ENCODE assay signal across 33 cellular contexts in genomic region chr6:68994561-68994960, GRCh38.
"Had no signal": no experiment of that assay in that cellular context is flagged by ENCODE, and none has a peak within 500 bp of the region (broad histone marks: within the 10 kb centered on the region; RNA-seq: fewer than 3 reads in every experiment).

No MANE protein-coding gene starts in this region.

- H3K9me3 ChIP-seq: esophagus muscularis mucosa, gastroesophageal sphincter, mucosa of descending colon, thoracic aorta had no signal

- H3K4me3 Mint-ChIP-seq: activated CD4-positive, alpha-beta memory T cell treated with anti-CD3 and anti-CD28 coated beads, Interleukin-2, amount 10 ng/mL, durations not matched to agents 7 days and 5 days; activated CD4-positive, alpha-beta T cell treated with anti-CD3 and anti-CD28 coated beads, Interleukin-2, amount 10 ng/mL, durations not matched to agents 7 days and 5 days; activated naive CD4-positive, alpha-beta T cell treated with anti-CD3 and anti-CD28 coated beads, Interleukin-2, amount 50 U/mL, for 24 hours; activated naive CD8-positive, alpha-beta T cell treated with anti-CD3 and anti-CD28 coated beads, Interleukin-2, amount 50 U/mL, for 24 hours; activated T-cell treated with anti-CD3 and anti-CD28 coated beads, Interleukin-2, amount 50 U/mL, for 4 hours; activated T-helper 17 cell treated with anti-CD3 and anti-CD28 coated beads, Interleukin-2, amount 50 U/mL, for 72 hours; brain; dendritic cell treated with granulocyte-macrophage colony-stimulating factor and Interleukin-4, amounts not matched to agents 40 ng/mL and 50 ng/mL, for 4 days; endodermal cell; natural killer cell treated with Interleukin-12 subunit alpha and Interleukin-12 subunit beta and Interleukin-15 and Interleukin-18, amount 100 ng/mL, for 72 hours; stimulated activated effector memory CD8-positive, alpha-beta T cell treated with anti-CD3 and anti-CD28 coated beads, Interleukin-12 subunit alpha, Interleukin-12 subunit beta, amount 100 ng/mL, for 72 hours; stimulated activated naive CD8-positive, alpha-beta T cell treated with anti-CD3 and anti-CD28 coated beads, Interleukin-15, Interleukin-2, amounts not matched to agents 100 ng/mL and 50 ng/mL, for 24 hours; T-helper 1 cell treated with Interleukin-12 subunit alpha and Interleukin-12 subunit beta and Interleukin-4 antibody, amounts not matched to agents 30 μg/mL and 1 μg/mL, for 36 hours had no signal

- H3K4me1 Mint-ChIP-seq: activated CD4-positive, alpha-beta memory T cell treated with anti-CD3 and anti-CD28 coated beads, Interleukin-2, amount 10 ng/mL, durations not matched to agents 7 days and 5 days; activated CD4-positive, alpha-beta T cell treated with anti-CD3 and anti-CD28 coated beads, Interleukin-2, amount 10 ng/mL, durations not matched to agents 7 days and 5 days; activated naive CD4-positive, alpha-beta T cell treated with anti-CD3 and anti-CD28 coated beads, Interleukin-2, amount 50 U/mL, for 24 hours; activated naive CD8-positive, alpha-beta T cell treated with anti-CD3 and anti-CD28 coated beads, Interleukin-2, amount 50 U/mL, for 24 hours; activated T-helper 17 cell treated with anti-CD3 and anti-CD28 coated beads, Interleukin-2, amount 50 U/mL, for 72 hours; stimulated activated effector memory CD8-positive, alpha-beta T cell treated with anti-CD3 and anti-CD28 coated beads, Interleukin-12 subunit alpha, Interleukin-12 subunit beta, amount 100 ng/mL, for 72 hours had no signal

- H3K27me3 ChIP-seq: esophagus muscularis mucosa, gastroesophageal sphincter, hepatocyte had no signal

- H3K27ac ChIP-seq: esophagus muscularis mucosa, gastroesophageal sphincter, hepatocyte, thoracic aorta had no signal

- H3K27ac Mint-ChIP-seq: activated CD4-positive, alpha-beta memory T cell treated with anti-CD3 and anti-CD28 coated beads, Interleukin-2, amount 10 ng/mL, durations not matched to agents 7 days and 5 days; activated CD4-positive, alpha-beta T cell treated with anti-CD3 and anti-CD28 coated beads, Interleukin-2, amount 10 ng/mL, durations not matched to agents 7 days and 5 days; activated naive CD4-positive, alpha-beta T cell treated with anti-CD3 and anti-CD28 coated beads, Interleukin-2, amount 50 U/mL, for 24 hours; activated naive CD8-positive, alpha-beta T cell treated with anti-CD3 and anti-CD28 coated beads, Interleukin-2, amount 50 U/mL, for 24 hours; activated T-helper 17 cell treated with anti-CD3 and anti-CD28 coated beads, Interleukin-2, amount 50 U/mL, for 72 hours; dendritic cell treated with granulocyte-macrophage colony-stimulating factor and Interleukin-4, amounts not matched to agents 40 ng/mL and 50 ng/mL, for 4 days; endodermal cell; natural killer cell treated with Interleukin-12 subunit alpha and Interleukin-12 subunit beta and Interleukin-15 and Interleukin-18, amount 100 ng/mL, for 72 hours; stimulated activated effector memory CD8-positive, alpha-beta T cell treated with anti-CD3 and anti-CD28 coated beads, Interleukin-12 subunit alpha, Interleukin-12 subunit beta, amount 100 ng/mL, for 72 hours; stimulated activated naive CD8-positive, alpha-beta T cell treated with anti-CD3 and anti-CD28 coated beads, Interleukin-15, Interleukin-2, amounts not matched to agents 100 ng/mL and 50 ng/mL, for 24 hours; T-helper 1 cell treated with Interleukin-12 subunit alpha and Interleukin-12 subunit beta and Interleukin-4 antibody, amounts not matched to agents 30 μg/mL and 1 μg/mL, for 36 hours had no signal

- H3K9me3 Mint-ChIP-seq: activated CD4-positive, alpha-beta memory T cell treated with anti-CD3 and anti-CD28 coated beads, Interleukin-2, amount 10 ng/mL, durations not matched to agents 7 days and 5 days; activated CD4-positive, alpha-beta T cell treated with anti-CD3 and anti-CD28 coated beads, Interleukin-2, amount 10 ng/mL, durations not matched to agents 7 days and 5 days; activated naive CD4-positive, alpha-beta T cell treated with anti-CD3 and anti-CD28 coated beads, Interleukin-2, amount 50 U/mL, for 24 hours; activated naive CD8-positive, alpha-beta T cell treated with anti-CD3 and anti-CD28 coated beads, Interleukin-2, amount 50 U/mL, for 24 hours; activated T-cell treated with anti-CD3 and anti-CD28 coated beads, Interleukin-2, amount 50 U/mL, for 4 hours; activated T-helper 17 cell treated with anti-CD3 and anti-CD28 coated beads, Interleukin-2, amount 50 U/mL, for 72 hours; brain; dendritic cell treated with granulocyte-macrophage colony-stimulating factor and Interleukin-4, amounts not matched to agents 40 ng/mL and 50 ng/mL, for 4 days; endodermal cell; stimulated activated naive CD8-positive, alpha-beta T cell treated with anti-CD3 and anti-CD28 coated beads, Interleukin-15, Interleukin-2, amounts not matched to agents 100 ng/mL and 50 ng/mL, for 24 hours; T-helper 1 cell treated with Interleukin-12 subunit alpha and Interleukin-12 subunit beta and Interleukin-4 antibody, amounts not matched to agents 30 μg/mL and 1 μg/mL, for 36 hours had no signal

- ATAC-seq: activated naive CD8-positive, alpha-beta T cell treated with anti-CD3 and anti-CD28 coated beads, Interleukin-2, amount 50 U/mL, for 24 hours; activated T-cell treated with anti-CD3 and anti-CD28 coated beads, Interleukin-2, amount 50 U/mL, for 4 hours; activated T-helper 17 cell treated with anti-CD3 and anti-CD28 coated beads, Interleukin-2, amount 50 U/mL, for 72 hours; gastroesophageal sphincter; left cardiac atrium; left ventricle myocardium superior; mucosa of descending colon; natural killer cell treated with Interleukin-12 subunit alpha and Interleukin-12 subunit beta and Interleukin-15 and Interleukin-18, amount 100 ng/mL, for 72 hours; sciatic nerve; stimulated activated effector memory CD8-positive, alpha-beta T cell treated with anti-CD3 and anti-CD28 coated beads, Interleukin-12 subunit alpha, Interleukin-12 subunit beta, amount 100 ng/mL, for 72 hours had no signal

- H3K27me3 Mint-ChIP-seq: activated CD4-positive, alpha-beta memory T cell treated with anti-CD3 and anti-CD28 coated beads, Interleukin-2, amount 10 ng/mL, durations not matched to agents 7 days and 5 days; activated CD4-positive, alpha-beta T cell treated with anti-CD3 and anti-CD28 coated beads, Interleukin-2, amount 10 ng/mL, durations not matched to agents 7 days and 5 days; activated naive CD4-positive, alpha-beta T cell treated with anti-CD3 and anti-CD28 coated beads, Interleukin-2, amount 50 U/mL, for 24 hours; activated naive CD8-positive, alpha-beta T cell treated with anti-CD3 and anti-CD28 coated beads, Interleukin-2, amount 50 U/mL, for 24 hours; activated T-helper 17 cell treated with anti-CD3 and anti-CD28 coated beads, Interleukin-2, amount 50 U/mL, for 72 hours; brain; dendritic cell treated with granulocyte-macrophage colony-stimulating factor and Interleukin-4, amounts not matched to agents 40 ng/mL and 50 ng/mL, for 4 days; natural killer cell treated with Interleukin-12 subunit alpha and Interleukin-12 subunit beta and Interleukin-15 and Interleukin-18, amount 100 ng/mL, for 72 hours; stimulated activated naive CD8-positive, alpha-beta T cell treated with anti-CD3 and anti-CD28 coated beads, Interleukin-15, Interleukin-2, amounts not matched to agents 100 ng/mL and 50 ng/mL, for 24 hours had no signal

- DNase-seq: activated CD4-positive, alpha-beta memory T cell treated with anti-CD3 and anti-CD28 coated beads, Interleukin-2, amount 10 ng/mL, durations not matched to agents 7 days and 5 days; activated CD4-positive, alpha-beta T cell treated with anti-CD3 and anti-CD28 coated beads for 1 hour; activated CD4-positive, alpha-beta T cell treated with anti-CD3 and anti-CD28 coated beads, Interleukin-2, amount 10 ng/mL, durations not matched to agents 7 days and 5 days; activated gamma-delta T cell treated with Interleukin-2 at 50 U/mL for 16 hours; activated naive CD8-positive, alpha-beta T cell treated with anti-CD3 and anti-CD28 coated beads, Interleukin-2, amount 50 U/mL, for 24 hours; activated T-cell treated with anti-CD3 and anti-CD28 coated beads, Interleukin-2, amount 50 U/mL, for 4 hours; caudate nucleus; endodermal cell; left cardiac atrium; left ventricle myocardium superior; mucosa of descending colon; retina; small intestine; stimulated activated CD4-positive, alpha-beta T cell treated with anti-CD3 and anti-CD28 coated beads, Interleukin-4, amount 100 ng/mL, for 24 hours; SW 1271; T-helper 9 cell; trophoblast cell had no signal

- H3K4me3 ChIP-seq: esophagus muscularis mucosa, gastroesophageal sphincter, hepatocyte, mucosa of descending colon, thoracic aorta had no signal

- H3K36me3 ChIP-seq: esophagus muscularis mucosa, gastroesophageal sphincter, thoracic aorta had no signal

- H3K4me1 ChIP-seq: esophagus muscularis mucosa, gastroesophageal sphincter had no signal

- H3K36me3 Mint-ChIP-seq: activated naive CD4-positive, alpha-beta T cell treated with anti-CD3 and anti-CD28 coated beads, Interleukin-2, amount 50 U/mL, for 24 hours; natural killer cell treated with Interleukin-12 subunit alpha and Interleukin-12 subunit beta and Interleukin-15 and Interleukin-18, amount 100 ng/mL, for 72 hours; stimulated activated effector memory CD8-positive, alpha-beta T cell treated with anti-CD3 and anti-CD28 coated beads, Interleukin-12 subunit alpha, Interleukin-12 subunit beta, amount 100 ng/mL, for 72 hours had no signal

- FAIRE-seq: keratinocyte, small intestine, TTC549, urothelium cell line had no signal
